In the genomic region with DNA sequence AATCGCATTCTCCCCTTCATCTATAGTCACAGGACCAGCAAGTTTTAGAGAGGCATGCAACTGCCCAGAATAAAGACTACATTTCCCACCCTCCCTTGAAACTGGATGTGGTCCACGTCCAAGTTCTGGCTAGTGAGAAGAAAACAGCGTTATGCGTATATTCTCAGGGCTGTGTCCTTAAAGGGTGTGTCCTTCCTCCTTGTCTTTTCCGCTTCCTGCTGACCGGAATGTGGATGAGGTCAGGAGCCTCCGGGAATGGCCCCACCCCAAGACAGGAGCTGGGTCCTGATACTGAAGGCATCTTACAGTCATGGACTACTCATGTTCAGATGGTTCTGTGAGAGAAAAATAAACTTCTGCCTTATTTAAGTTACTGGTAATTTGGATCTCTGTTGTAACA, we compare ENCODE assay signal across 15 cellular contexts. TPM values are rescaled to one million over a fixed set of nuclear protein-coding genes. Genes with fewer than 3 reads are reported as not detected.
DNase-seq lines count a peak whose midpoint lies in the region; ATAC-seq and TF ChIP-seq lines count a peak whose summit lies in the region.
"Had no signal": no experiment of that assay in that cellular context is flagged by ENCODE, and none has a peak within 500 bp of the region (broad histone marks: within the 10 kb centered on the region; RNA-seq: fewer than 3 reads in every experiment).

No MANE protein-coding gene starts in this region.

- H3K36me3 Mint-ChIP-seq in osteocyte (ENCODE audit: unreplicated experiment) = no peaks in the 10 kb centered on the region
- H3K36me3 Mint-ChIP-seq in CD4-positive, alpha-beta memory T cell = no peaks in the 10 kb centered on the region
- H3K36me3 Mint-ChIP-seq: memory B cell had no signal

- H3K4me1 Mint-ChIP-seq in osteocyte (ENCODE audit: unreplicated experiment) = peaks cover 35% of the 10 kb centered on the region
- no peaks in the 10 kb centered on the region for H3K4me1 Mint-ChIP-seq in CD4-positive, alpha-beta memory T cell
- H3K4me1 Mint-ChIP-seq: memory B cell had no signal

- H3K4me3 Mint-ChIP-seq in osteocyte (ENCODE audit: unreplicated experiment) = no peak overlapping the region
- H3K4me3 Mint-ChIP-seq in CD4-positive, alpha-beta memory T cell = no peak overlapping the region
- H3K4me3 Mint-ChIP-seq: memory B cell; T-helper 1 cell treated with Interleukin-12 subunit alpha and Interleukin-12 subunit beta and Interleukin-4 antibody, amounts not matched to agents 30 μg/mL and 1 μg/mL, for 36 hours had no signal

- CTCF ChIA-PET in CD4-positive, alpha-beta memory T cell (lab: Charles Lee; ENCODE audit: partially characterized antibody) = no interaction called here

- TF ChIP-seq CTCF in osteocyte (IDR thresholded peaks at IDR 0.05) = no peak

- no peaks in the 10 kb centered on the region for H3K9me3 Mint-ChIP-seq in osteocyte (ENCODE audit: unreplicated experiment)
- H3K9me3 Mint-ChIP-seq in CD4-positive, alpha-beta memory T cell = peaks cover 0 to 3% (median 0%) of the 10 kb centered on the region in 8 donors
- H3K9me3 Mint-ChIP-seq: memory B cell; T-helper 1 cell treated with Interleukin-12 subunit alpha and Interleukin-12 subunit beta and Interleukin-4 antibody, amounts not matched to agents 30 μg/mL and 1 μg/mL, for 36 hours had no signal

- H3K9me3 ChIP-seq in adipocyte (ENCODE audit: control insufficient read depth, low read length) = no peaks in the 10 kb centered on the region
- H3K9me3 ChIP-seq in CD4-positive, alpha-beta memory T cell (ENCODE audit: control insufficient read depth in 1 of 2, low read length in 2 of 2) = no peaks in the 10 kb centered on the region

- H3K27ac Mint-ChIP-seq in osteocyte (ENCODE audit: unreplicated experiment) = peak overlapping the region; percentile 50
- no peak overlapping the region for H3K27ac Mint-ChIP-seq in CD4-positive, alpha-beta memory T cell
- H3K27ac Mint-ChIP-seq: memory B cell; T-helper 1 cell treated with Interleukin-12 subunit alpha and Interleukin-12 subunit beta and Interleukin-4 antibody, amounts not matched to agents 30 μg/mL and 1 μg/mL, for 36 hours had no signal

- intact Hi-C loops in CD4-positive, alpha-beta memory T cell (cut with micrococcal nuclease) = no loop called here

- DNase-seq in GM03348 (ENCODE audit: low spot score) (peak; percentile 13), adipocyte (ENCODE audit: low read depth) (no peak), foreskin melanocyte (peak; percentile 19), osteocyte (ENCODE audit: extremely low spot score, unreplicated experiment) (no peak), iPS-NIHi11 (ENCODE audit: low spot score) (no peak)
- no peak for DNase-seq in CD4-positive, alpha-beta memory T cell
- DNase-seq: activated T-cell treated with anti-CD3 and anti-CD28 coated beads, Interleukin-2, amount 50 U/mL, for 48 hours; effector CD4-positive, alpha-beta T cell; hypothalamus; NCI-H1105; occipital lobe had no signal

- H3K4me3 ChIP-seq in adipocyte (ENCODE audit: low read length) = peak overlapping the region; percentile 31
- no peak overlapping the region for H3K4me3 ChIP-seq in CD4-positive, alpha-beta memory T cell (ENCODE audit: low read length in 2 of 2)

- H3K27me3 Mint-ChIP-seq in osteocyte (ENCODE audit: unreplicated experiment) = no peaks in the 10 kb centered on the region
- H3K27me3 Mint-ChIP-seq in CD4-positive, alpha-beta memory T cell = no peaks in the 10 kb centered on the region

- POLR2A ChIA-PET in CD4-positive, alpha-beta memory T cell (lab: Charles Lee; ENCODE audit: partially characterized antibody) = no interaction called here

- no peak for ATAC-seq in HG02798 (IDR thresholded peaks at IDR 0.05; ENCODE audit: poor library complexity, unreplicated experiment)
- no peak for ATAC-seq in GM19467 (IDR thresholded peaks at IDR 0.05; ENCODE audit: unreplicated experiment)

- H3K27me3 ChIP-seq in adipocyte (replicated peaks; ENCODE audit: control insufficient read depth, insufficient read depth, low read length) = no peaks in the 10 kb centered on the region
- no peaks in the 10 kb centered on the region for H3K27me3 ChIP-seq in CD4-positive, alpha-beta memory T cell (ENCODE audit: insufficient read depth, low read length)

- H3K27ac ChIP-seq in CD4-positive, alpha-beta memory T cell (ENCODE audit: low read depth, low read length) = no peak overlapping the region

- H3K4me1 ChIP-seq in adipocyte (ENCODE audit: control insufficient read depth, insufficient read depth, low read length) = peaks cover 11% of the 10 kb centered on the region
- no peaks in the 10 kb centered on the region for H3K4me1 ChIP-seq in CD4-positive, alpha-beta memory T cell (ENCODE audit: insufficient read depth, low read length)

- H3K36me3 ChIP-seq in adipocyte (ENCODE audit: control insufficient read depth, insufficient read depth, low read length, severe bottlenecking) = no peaks in the 10 kb centered on the region
- no peaks in the 10 kb centered on the region for H3K36me3 ChIP-seq in CD4-positive, alpha-beta memory T cell (ENCODE audit: insufficient read depth, low read length)

- H3K9ac ChIP-seq in adipocyte (ENCODE audit: low read length) = no peak overlapping the region

RNA-seq across cellular contexts. Expression of gene CHST2, which starts 20.2 kb away (rescaled TPM):
- total RNA-seq in osteocyte = 41.6 and 44.5 TPM in 2 replicates
- 1 to 10 TPM; 1.1 TPM for total RNA-seq in CD4-positive, alpha-beta memory T cell
- 1 to 10 TPM in 1 of 2 donors, under 1 TPM in 1; 0.71 to 2.9 TPM for polyA plus RNA-seq in CD4-positive, alpha-beta memory T cell

Comparison
In these comparisons a context has a peak if more than half of its experiments do, and no peak if none do; other contexts are left out.
1. DNase-seq: peak in GM03348 (single experiment) and foreskin melanocyte (single experiment); none in adipocyte (single experiment), osteocyte (single experiment), iPS-NIHi11 (single experiment) and CD4-positive, alpha-beta memory T cell (0 of 5).
2. RNA of gene CHST2, which starts 20.2 kb away (total RNA-seq): 41.6 to 44.5 TPM in osteocyte; 1.1 TPM in CD4-positive, alpha-beta memory T cell; every median in the first group is over 10 times any median in the second.